ENCODE assay signal across 8 cellular contexts in the genomic region with DNA sequence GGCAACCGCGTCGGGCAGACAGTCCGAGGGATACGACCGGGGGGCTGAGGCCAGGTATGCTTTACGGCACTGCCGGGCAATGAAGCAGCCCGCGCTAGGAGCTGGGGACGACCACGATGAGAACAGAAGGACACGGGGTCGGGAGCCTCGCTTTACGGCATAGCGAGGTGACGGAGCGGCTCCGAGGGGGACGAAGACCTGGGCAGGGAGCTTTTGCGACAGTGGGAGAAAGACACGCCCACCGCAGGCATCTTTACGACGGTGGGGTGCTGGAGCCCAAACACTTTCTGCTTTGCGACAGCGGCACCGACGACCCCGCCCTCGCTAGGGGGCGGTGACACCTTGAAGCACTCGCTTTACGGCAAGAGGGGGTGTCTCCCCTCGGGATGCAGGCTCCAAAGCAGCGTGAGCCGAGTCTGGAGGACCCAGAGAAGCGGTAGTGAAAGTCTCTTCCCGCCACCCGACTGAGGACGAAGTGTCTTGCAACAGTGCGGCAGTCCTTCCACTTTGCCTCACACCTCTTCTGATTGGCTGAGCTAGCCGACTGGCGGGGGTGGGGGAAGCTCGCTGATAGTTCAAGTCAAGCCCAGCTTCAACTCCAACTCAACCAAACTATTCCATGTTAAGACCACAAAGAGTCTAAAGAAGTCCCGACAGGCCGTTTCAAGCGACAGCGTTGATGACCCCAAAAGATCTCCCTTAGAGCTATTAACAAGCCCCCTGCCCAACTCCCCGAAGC. TPM values are rescaled to one million over a fixed set of nuclear protein-coding genes. Genes with fewer than 3 reads are reported as not detected.
DNase-seq lines count a peak whose midpoint lies in the region; TF ChIP-seq lines count a peak whose summit lies in the region.

No MANE protein-coding gene starts in this region.

- DNase-seq in COLO668 (lab: John Stamatoyannopoulos, UW; ENCODE audit: unreplicated experiment) (peak; percentile 95), GM20000 (ENCODE audit: low spot score) (peak; percentile 97), HT1080 (ENCODE audit: low read depth) (peak; percentile 100), NOMO-1 (lab: John Stamatoyannopoulos, UW; ENCODE audit: unreplicated experiment in 2 of 2) (peak; percentile 97 to 99), medulla oblongata (ENCODE audit: extremely low spot score) (peak; percentile 98)
- DNase-seq in activated CD8-positive, alpha-beta memory T cell treated with anti-CD3 and anti-CD28 coated beads for 48 hours (ENCODE audit: low read depth in 2 of 3, low spot score in 2 of 3) = peak; percentile 84 to 94 (median 89)
- peak; percentile 90 to 95 (median 94) for DNase-seq in effector memory CD4-positive, alpha-beta T cell
- DNase-seq in stimulated activated CD4-positive, alpha-beta T cell treated with anti-CD3 and anti-CD28 coated beads, TNF-alpha, amount 100 ng/mL, for 48 hours (ENCODE audit: low read depth in 3 of 3) = peak; percentile 91 to 95 (median 92)

- H3K27ac ChIP-seq in effector memory CD4-positive, alpha-beta T cell (ENCODE audit: insufficient read depth, low read length, poor library complexity, severe bottlenecking) = peak overlapping the region; percentile 85

- no peaks in the 10 kb centered on the region for H3K27me3 ChIP-seq in effector memory CD4-positive, alpha-beta T cell (replicated peaks; ENCODE audit: control insufficient read depth, insufficient read depth, low read length, poor library complexity, severe bottlenecking)

- H3K36me3 ChIP-seq in effector memory CD4-positive, alpha-beta T cell (ENCODE audit: control insufficient read depth, insufficient read depth, low read length) = peaks cover 16% of the 10 kb centered on the region

- peaks cover 28% of the 10 kb centered on the region for H3K4me1 ChIP-seq in effector memory CD4-positive, alpha-beta T cell (ENCODE audit: control insufficient read depth, insufficient read depth, low read length, poor library complexity, severe bottlenecking)

- no peaks in the 10 kb centered on the region for H3K9me3 ChIP-seq in effector memory CD4-positive, alpha-beta T cell (ENCODE audit: control insufficient read depth, low read length)

- no peak for TF ChIP-seq CTCF in GM20000 (IDR thresholded peaks at IDR 0.05; ENCODE audit: extremely low read depth, missing control alignments)

- H3K4me3 ChIP-seq in effector memory CD4-positive, alpha-beta T cell (ENCODE audit: insufficient read depth, low read depth, low read length, poor library complexity, severe bottlenecking) = peak overlapping the region; percentile 90

RNA-seq across cellular contexts. Expression of a gene that starts 0.4 kb away (rescaled TPM):
- 20.7 TPM in 2 replicates for total RNA-seq in HT1080 (2014; rRNA removed; shearing (Covaris generic))
- 7.3 and 8.2 TPM in 2 replicates for polyA plus RNA-seq in HT1080 (2015; cell fraction: cytosol; rRNA removed)
- 74.5 and 82.3 TPM in 2 replicates for polyA plus RNA-seq in HT1080 (2015; cell fraction: nucleus; rRNA removed)

RNA-seq across cellular contexts. Expression of a gene that starts 6.8 kb away (rescaled TPM):
- total RNA-seq in HT1080 (2014; rRNA removed; shearing (Covaris generic)) = 0.90 and 2.2 TPM in 2 replicates
- polyA plus RNA-seq in HT1080 (2015; cell fraction: cytosol; rRNA removed) = 0.65 and 0.76 TPM in 2 replicates
- 2.2 and 3.3 TPM in 2 replicates for polyA plus RNA-seq in HT1080 (2015; cell fraction: nucleus; rRNA removed)

RNA-seq across cellular contexts. Expression of a gene that starts 14.4 kb away (rescaled TPM):
- total RNA-seq in HT1080 (2014; rRNA removed; shearing (Covaris generic)) = 125 and 135 TPM in 2 replicates
- 90.9 and 91.5 TPM in 2 replicates for polyA plus RNA-seq in HT1080 (2015; cell fraction: cytosol; rRNA removed)
- 107 and 110 TPM in 2 replicates for polyA plus RNA-seq in HT1080 (2015; cell fraction: nucleus; rRNA removed)

RNA-seq across cellular contexts. Expression of a gene that starts 22.1 kb away (rescaled TPM):
- total RNA-seq in HT1080 (2014; rRNA removed; shearing (Covaris generic)) = 1,448 and 1,578 TPM in 2 replicates
- polyA plus RNA-seq in HT1080 (2015; cell fraction: cytosol; rRNA removed) = 1,385 and 1,785 TPM in 2 replicates
- 681 and 724 TPM in 2 replicates for polyA plus RNA-seq in HT1080 (2015; cell fraction: nucleus; rRNA removed)

RNA-seq across cellular contexts. Expression of a gene that starts 22.4 kb away (rescaled TPM):
- total RNA-seq in HT1080 (2014; rRNA removed; shearing (Covaris generic)) = 4.7 and 5.8 TPM in 2 replicates
- 11.4 and 13.4 TPM in 2 replicates for polyA plus RNA-seq in HT1080 (2015; cell fraction: cytosol; rRNA removed)
- polyA plus RNA-seq in HT1080 (2015; cell fraction: nucleus; rRNA removed) = 15.5 and 15.6 TPM in 2 replicates

Comparison
In these comparisons a context has a peak if more than half of its experiments do, and no peak if none do; other contexts are left out.
1. Peak in every context shown above with its lines: DNase-seq, H3K4me3 ChIP-seq and H3K27ac ChIP-seq.